7 cellular contexts compared by ENCODE assay signal in genomic region chr9:134325813-134326753, GRCh38. TPM values are rescaled to one million over a fixed set of nuclear protein-coding genes. Genes with fewer than 3 reads are reported as not detected.
DNase-seq lines count a peak whose midpoint lies in the region; ATAC-seq, FAIRE-seq and TF ChIP-seq lines count a peak whose summit lies in the region.

TSS of gene RXRA (plus strand) at chr9:134326455. CDS start at chr9:134326632, 177 bp downstream.

- TF ChIP-seq CTCF in choroid plexus epithelial cell (conservative IDR thresholded peaks at IDR 0.05; ENCODE audit: low read depth, low read length) (peak; percentile 30), kidney (IDR thresholded peaks at IDR 0.05; ENCODE audit: borderline replicate concordance, extremely low read depth, insufficient read depth) (peak; percentile 41)

- H3K4me3 ChIP-seq in choroid plexus epithelial cell (ENCODE audit: low read depth, low read length) (peak within 1 kb of the TSS; percentile 72), kidney (ENCODE audit: low read length in 2 of 2) (peak within 1 kb of the TSS; percentile 77 to 82)

- peak within 1 kb of the TSS; percentile 95 to 97 for H3K27ac ChIP-seq in kidney (ENCODE audit: low read depth in 2 of 2, low read length in 2 of 2)

- no peaks in the 10 kb centered on the region for H3K36me3 ChIP-seq in kidney (ENCODE audit: control insufficient read depth in 1 of 2, insufficient read depth in 2 of 2, low read length in 2 of 2)

- peak; percentile 45 for ATAC-seq in GM18502 (IDR thresholded peaks at IDR 0.05; ENCODE audit: poor library complexity, unreplicated experiment)
- no peak for ATAC-seq in HG02623 (IDR thresholded peaks at IDR 0.05; ENCODE audit: unreplicated experiment)

- intact Hi-C loops in kidney (cut with DNase I): no loop called here

- DNase-seq in NCI-H1417 (lab: John Stamatoyannopoulos, UW) (peak; percentile 18 to 79 (median 68)), choroid plexus epithelial cell (ENCODE audit: low read depth) (peak; percentile 87), kidney (peak; percentile 96)
- peak; percentile 33 to 44 for DNase-seq in activated CD4-positive, alpha-beta T cell treated with anti-CD3 and anti-CD28 coated beads for 24 hours (ENCODE audit: low read depth in 2 of 2)
- DNase-seq in stimulated activated CD4-positive, alpha-beta T cell treated with anti-CD3 and anti-CD28 coated beads, Interleukin-12 subunit alpha, Interleukin-12 subunit beta, amount 100 ng/mL, for 4 hours: peak; percentile 65

- peak within 1 kb of the TSS; percentile 71 to 89 for H3K9ac ChIP-seq in kidney (ENCODE audit: low read length in 2 of 2)

- no peak for FAIRE-seq in kidney (lab: Jason Lieb, UNC)

- peaks cover 55 to 57% of the 10 kb centered on the region in 2 donors for H3K4me1 ChIP-seq in kidney (ENCODE audit: control insufficient read depth in 1 of 2, insufficient read depth in 1 of 2, low read depth in 1 of 2, low read length in 2 of 2)

- no peaks in the 10 kb centered on the region for H3K9me3 ChIP-seq in kidney (ENCODE audit: control insufficient read depth in 1 of 2, low read length in 2 of 2)

RNA-seq across cellular contexts. Expression of gene RXRA, which starts in this region (rescaled TPM):
- total RNA-seq in kidney: 49.5 TPM
- polyA plus RNA-seq in kidney (ENCODE audit: insufficient read depth, low read depth, low replicate concordance): 24.0 TPM

Comparison
In these comparisons a context has a peak if more than half of its experiments do, and no peak if none do; other contexts are left out.
1. DNase-seq: peak in every context shown above with its lines; median percentile 96 in kidney; 87 in choroid plexus epithelial cell; 68 in NCI-H1417; 65 in stimulated activated CD4-positive, alpha-beta T cell treated with anti-CD3 and anti-CD28 coated beads, Interleukin-12 subunit alpha, Interleukin-12 subunit beta, amount 100 ng/mL, for 4 hours; 38 in activated CD4-positive, alpha-beta T cell treated with anti-CD3 and anti-CD28 coated beads for 24 hours.